ENCODE assay signal across 21 cellular contexts in the genomic region with DNA sequence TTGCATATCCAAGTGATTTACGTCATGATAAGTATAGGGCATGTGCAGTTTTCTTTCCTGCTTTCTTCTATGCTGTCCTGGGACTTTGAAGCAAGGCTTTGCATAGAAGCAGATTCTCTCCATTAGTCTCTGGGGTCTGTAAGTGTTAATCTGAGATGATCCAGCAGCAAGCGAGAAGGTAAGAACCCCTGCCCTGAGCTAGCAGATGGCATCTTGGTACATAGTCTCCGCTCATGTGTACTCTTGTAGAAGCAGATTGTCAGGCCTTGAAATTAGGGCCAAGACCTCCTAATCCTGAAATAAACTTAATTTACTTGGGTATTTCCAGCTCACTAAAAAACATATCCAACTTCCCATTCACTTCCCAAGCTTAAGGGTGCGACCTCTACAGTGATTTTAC.
DNase-seq lines count a peak whose midpoint lies in the region; ATAC-seq and TF ChIP-seq lines count a peak whose summit lies in the region.
"Had no signal": no experiment of that assay in that cellular context is flagged by ENCODE, and none has a peak within 500 bp of the region (broad histone marks: within the 10 kb centered on the region; RNA-seq: fewer than 3 reads in every experiment).

No MANE protein-coding gene starts in this region.

- intact Hi-C loops in stomach (cut with DNase I; ENCODE audit: low total_unique reads): no loop called here

- H3K27me3 ChIP-seq in stomach: no peaks in the 10 kb centered on the region
- H3K27me3 ChIP-seq: BLaER1 treated with 17β-estradiol and CSF1 and Interleukin-3, amounts not matched to agents 10 nM and 100 nM; SJCRH30 had no signal

- peak overlapping the region in 3 of 5 donors; percentile 14 to 35 (median 33) for H3K27ac ChIP-seq in stomach
- H3K27ac ChIP-seq: BLaER1 treated with 17β-estradiol and CSF1 and Interleukin-3, amounts not matched to agents 10 nM and 100 nM; KMS-11; SJCRH30 had no signal

- 72 to 81% (median 78%) methylated on average over 4 of the region's 4 CpGs for WGBS in stomach, 5 donors

- peak; percentile 32 for DNase-seq in NCI-H2171 (lab: John Stamatoyannopoulos, UW)
- peak; percentile 11 for DNase-seq in NCI-H69 (lab: John Stamatoyannopoulos, UW)
- DNase-seq in cerebellum (ENCODE audit: low spot score): peak; percentile 28
- DNase-seq in stomach: no peak
- DNase-seq in NOMO-1 treated with dmso at 0.1 percent for 144 hours (lab: John Stamatoyannopoulos, UW; ENCODE audit: unreplicated experiment): no peak
- DNase-seq in stimulated activated CD4-positive, alpha-beta T cell treated with anti-CD3 and anti-CD28 coated beads, Interleukin-4, amount 100 ng/mL, for 1 hour: no peak
- DNase-seq in stimulated activated CD4-positive, alpha-beta T cell treated with anti-CD3 and anti-CD28 coated beads, Interleukin-15, amount 100 ng/mL, for 24 hours: no peak
- DNase-seq: Caco-2; CD4-positive, alpha-beta memory T cell; DMS53; GF-D8; IMR-90; NCI-H1105; NCI-H2029 treated with DMSO at 0.1 percent for 48 hours; NK-92 treated with Interleukin-12 subunit alpha and Interleukin-12 subunit beta, amount 100 ng/mL, for 24 hours had no signal

- no peaks in the 10 kb centered on the region for H3K36me3 ChIP-seq in stomach
- H3K36me3 ChIP-seq: BLaER1 treated with 17β-estradiol and CSF1 and Interleukin-3, amounts not matched to agents 10 nM and 100 nM; SJCRH30 had no signal

- no peak for TF ChIP-seq POLR2A in stomach (IDR thresholded peaks at IDR 0.05)

- H3K4me1 ChIP-seq in stomach: no peaks in the 10 kb centered on the region
- H3K4me1 ChIP-seq: BLaER1 treated with 17β-estradiol and CSF1 and Interleukin-3, amounts not matched to agents 10 nM and 100 nM; SJCRH30 had no signal

- H3K4me3 ChIP-seq in stomach: no peak overlapping the region
- H3K4me3 ChIP-seq: BLaER1 treated with 17β-estradiol and CSF1 and Interleukin-3, amounts not matched to agents 10 nM and 100 nM; SJCRH30 had no signal

- H3K9me3 ChIP-seq in stomach: no peaks in the 10 kb centered on the region
- H3K9me3 ChIP-seq: BLaER1 treated with 17β-estradiol and CSF1 and Interleukin-3, amounts not matched to agents 10 nM and 100 nM; SJCRH30 had no signal

- no peak for TF ChIP-seq EP300 in stomach (IDR thresholded peaks at IDR 0.05)

- no peak for TF ChIP-seq CTCF in stomach (IDR thresholded peaks at IDR 0.05)

- no peak for ATAC-seq in HG03039 (IDR thresholded peaks at IDR 0.05; ENCODE audit: unreplicated experiment)
- ATAC-seq: HCT116, Panc1 had no signal

Comparison
In these comparisons a context has a peak if more than half of its experiments do, and no peak if none do; other contexts are left out.
1. DNase-seq: peak in NCI-H2171 (single experiment), NCI-H69 (single experiment) and cerebellum (single experiment); none in stomach (single experiment), NOMO-1 treated with dmso at 0.1 percent for 144 hours (single experiment), stimulated activated CD4-positive, alpha-beta T cell treated with anti-CD3 and anti-CD28 coated beads, Interleukin-4, amount 100 ng/mL, for 1 hour (single experiment) and stimulated activated CD4-positive, alpha-beta T cell treated with anti-CD3 and anti-CD28 coated beads, Interleukin-15, amount 100 ng/mL, for 24 hours (single experiment).